Comparison of ENCODE assay signal across 13 cellular contexts in genomic region chr13:46160065-46160464, GRCh38.
DNase-seq lines count a peak whose midpoint lies in the region; ATAC-seq lines count a peak whose summit lies in the region.
"Had no signal": no experiment of that assay in that cellular context is flagged by ENCODE, and none has a peak within 500 bp of the region (broad histone marks: within the 10 kb centered on the region; RNA-seq: fewer than 3 reads in every experiment).

No MANE protein-coding gene starts in this region.

- no peaks in the 10 kb centered on the region for H3K9me3 Mint-ChIP-seq in activated naive CD4-positive, alpha-beta T cell treated with anti-CD3 and anti-CD28 coated beads, Interleukin-2, amount 10 ng/mL, durations not matched to agents 7 days and 5 days
- H3K9me3 Mint-ChIP-seq in central memory CD8-positive, alpha-beta T cell, result no peaks in the 10 kb centered on the region
- peaks cover 2% of the 10 kb centered on the region for H3K9me3 Mint-ChIP-seq in stimulated activated memory B cell treated with anti-CD40 and anti-IgM and Interleukin-4, amounts not matched to agents 10 μg/mL and 1 μg/mL and 100 μg/mL, for 72 hours

- H3K4me1 Mint-ChIP-seq in activated naive CD4-positive, alpha-beta T cell treated with anti-CD3 and anti-CD28 coated beads, Interleukin-2, amount 10 ng/mL, durations not matched to agents 7 days and 5 days, result peaks cover 61% of the 10 kb centered on the region
- H3K4me1 Mint-ChIP-seq in central memory CD8-positive, alpha-beta T cell, result peaks cover 54% of the 10 kb centered on the region
- H3K4me1 Mint-ChIP-seq in stimulated activated memory B cell treated with anti-CD40 and anti-IgM and Interleukin-4, amounts not matched to agents 10 μg/mL and 1 μg/mL and 100 μg/mL, for 72 hours, result peaks cover 54% of the 10 kb centered on the region

- H3K4me3 Mint-ChIP-seq in activated naive CD4-positive, alpha-beta T cell treated with anti-CD3 and anti-CD28 coated beads, Interleukin-2, amount 10 ng/mL, durations not matched to agents 7 days and 5 days, result peak overlapping the region; percentile 12
- H3K4me3 Mint-ChIP-seq in central memory CD8-positive, alpha-beta T cell, result peak overlapping the region; percentile 65
- peak overlapping the region; percentile 43 for H3K4me3 Mint-ChIP-seq in stimulated activated memory B cell treated with anti-CD40 and anti-IgM and Interleukin-4, amounts not matched to agents 10 μg/mL and 1 μg/mL and 100 μg/mL, for 72 hours

- no peak for ATAC-seq in central memory CD8-positive, alpha-beta T cell (replicated peaks; ENCODE audit: extremely low read depth, poor library complexity, severe bottlenecking)
- ATAC-seq in stimulated activated memory B cell treated with anti-CD40 and anti-IgM and Interleukin-4, amounts not matched to agents 10 μg/mL and 1 μg/mL and 100 μg/mL, for 72 hours, result no peak
- ATAC-seq in GM19023 (IDR thresholded peaks at IDR 0.05; ENCODE audit: unreplicated experiment), result no peak

- CTCF ChIA-PET in activated naive CD4-positive, alpha-beta T cell treated with anti-CD3 and anti-CD28 coated beads, Interleukin-2, amount 10 ng/mL, durations not matched to agents 7 days and 5 days (lab: Charles Lee), result interaction anchor here (0.8 to 4.9 kb wide), 23 partner anchors 8 to 174 kb away, joined by 3 to 24 read pairs (median 7); no protein-coding TSS in a partner anchor

- DNase-seq in activated naive CD4-positive, alpha-beta T cell treated with anti-CD3 and anti-CD28 coated beads, Interleukin-2, amount 10 ng/mL, durations not matched to agents 7 days and 5 days, result no peak
- DNase-seq in activated naive CD4-positive, alpha-beta T cell treated with anti-CD3 and anti-CD28 coated beads, Interleukin-2, amount 50 U/mL, for 16 hours, result no peak
- DNase-seq in central memory CD8-positive, alpha-beta T cell (ENCODE audit: low spot score in 2 of 2), result no peak
- DNase-seq in stimulated activated naive CD4-positive, alpha-beta T cell treated with Interleukin-2 at 50 U/mL for 16 hours (lab: John Stamatoyannopoulos, UW), result no peak
- DNase-seq in NCI-H774 (lab: John Stamatoyannopoulos, UW), result no peak
- DNase-seq: activated CD4-positive, alpha-beta T cell treated with anti-CD3 and anti-CD28 coated beads, Interleukin-2, amount 50 U/mL, for 4 hours; kidney; mucosa of descending colon; NCI-H524 treated with DMSO at 0.1 percent for 48 hours had no signal

- H3K36me3 Mint-ChIP-seq in activated naive CD4-positive, alpha-beta T cell treated with anti-CD3 and anti-CD28 coated beads, Interleukin-2, amount 10 ng/mL, durations not matched to agents 7 days and 5 days, result peaks cover 67% of the 10 kb centered on the region
- H3K36me3 Mint-ChIP-seq in central memory CD8-positive, alpha-beta T cell (ENCODE audit: insufficient read depth), result peaks cover 66% of the 10 kb centered on the region
- H3K36me3 Mint-ChIP-seq in stimulated activated memory B cell treated with anti-CD40 and anti-IgM and Interleukin-4, amounts not matched to agents 10 μg/mL and 1 μg/mL and 100 μg/mL, for 72 hours, result peaks cover 64% of the 10 kb centered on the region

- H3K27ac ChIP-seq in KOPT-K1 (ENCODE audit: low read depth, low read length, poor library complexity, severe bottlenecking), result peak overlapping the region; percentile 35

- H3K27ac Mint-ChIP-seq in activated naive CD4-positive, alpha-beta T cell treated with anti-CD3 and anti-CD28 coated beads, Interleukin-2, amount 10 ng/mL, durations not matched to agents 7 days and 5 days, result peak overlapping the region; percentile 82
- peak overlapping the region; percentile 63 for H3K27ac Mint-ChIP-seq in central memory CD8-positive, alpha-beta T cell (ENCODE audit: low read depth)
- peak overlapping the region; percentile 61 for H3K27ac Mint-ChIP-seq in stimulated activated memory B cell treated with anti-CD40 and anti-IgM and Interleukin-4, amounts not matched to agents 10 μg/mL and 1 μg/mL and 100 μg/mL, for 72 hours

- H3K36me3 ChIP-seq in KOPT-K1 (ENCODE audit: insufficient read depth, low read length), result peaks cover 68% of the 10 kb centered on the region

- peaks cover 12% of the 10 kb centered on the region for H3K9me3 ChIP-seq in KOPT-K1 (ENCODE audit: insufficient read depth, low read length, poor library complexity, severe bottlenecking)
- H3K9me3 ChIP-seq: mucosa of descending colon, Peyer's patch had no signal

- H3K27me3 Mint-ChIP-seq in activated naive CD4-positive, alpha-beta T cell treated with anti-CD3 and anti-CD28 coated beads, Interleukin-2, amount 10 ng/mL, durations not matched to agents 7 days and 5 days, result no peaks in the 10 kb centered on the region
- H3K27me3 Mint-ChIP-seq in central memory CD8-positive, alpha-beta T cell, result no peaks in the 10 kb centered on the region
- H3K27me3 Mint-ChIP-seq in stimulated activated memory B cell treated with anti-CD40 and anti-IgM and Interleukin-4, amounts not matched to agents 10 μg/mL and 1 μg/mL and 100 μg/mL, for 72 hours, result no peaks in the 10 kb centered on the region

Comparison
In these comparisons a context has a peak if more than half of its experiments do, and no peak if none do; other contexts are left out.
1. H3K4me3 Mint-ChIP-seq: peak in every context shown above with its lines; median percentile 65 in central memory CD8-positive, alpha-beta T cell; 43 in stimulated activated memory B cell treated with anti-CD40 and anti-IgM and Interleukin-4, amounts not matched to agents 10 μg/mL and 1 μg/mL and 100 μg/mL, for 72 hours; 12 in activated naive CD4-positive, alpha-beta T cell treated with anti-CD3 and anti-CD28 coated beads, Interleukin-2, amount 10 ng/mL, durations not matched to agents 7 days and 5 days.